ENCODE assay signal across 1 cellular context in genomic region chrX:21715825-21716224, GRCh38.
TF ChIP-seq lines count a peak whose summit lies in the region.

No MANE protein-coding gene starts in this region.

TF ChIP-seq in SK-N-SH, 30 proteins besides CTCF, POLR2A, EP300 and RAD21:
- no peak for TF ChIP-seq MEF2A (IDR thresholded peaks at IDR 0.05; ENCODE audit: borderline replicate concordance, low read depth)
- TF ChIP-seq SIN3A (IDR thresholded peaks at IDR 0.05; ENCODE audit: borderline replicate concordance, low read depth, low read length) = no peak
- TF ChIP-seq MXI1 (IDR thresholded peaks at IDR 0.05; ENCODE audit: low read depth, low read length) = no peak
- TF ChIP-seq JUND (IDR thresholded peaks at IDR 0.05) = no peak
- 0 out of 2 replicates have a peak, but pooled peaks have one; percentile 25 for TF ChIP-seq RCOR1 (IDR thresholded peaks at IDR 0.05; ENCODE audit: low read length)
